Comparison of ENCODE assay signal across 2 cellular contexts in genomic region chr11:67278135-67278938, GRCh38.
TF ChIP-seq lines count a peak whose summit lies in the region.

No MANE protein-coding gene starts in this region.

TF ChIP-seq in liver, 16 proteins besides CTCF, POLR2A, EP300 and RAD21:
- TF ChIP-seq ZBTB33 (IDR thresholded peaks at IDR 0.05) (no peak), HNF4A (conservative IDR thresholded peaks at IDR 0.05) (no peak), TAF1 (conservative IDR thresholded peaks at IDR 0.05) (no peak), REST (IDR thresholded peaks at IDR 0.05) (no peak), NR2F2 (IDR thresholded peaks at IDR 0.05) (no peak), HNF4G (IDR thresholded peaks at IDR 0.05) (no peak), JUND (IDR thresholded peaks at IDR 0.05) (no peak), RXRA (IDR thresholded peaks at IDR 0.05) (no peak), FOXA2 (IDR thresholded peaks at IDR 0.05) (no peak), EGR1 (IDR thresholded peaks at IDR 0.05; ENCODE audit: low read depth in 2 of 2) (no peak), FOXA1 (IDR thresholded peaks at IDR 0.05) (no peak), YY1 (IDR thresholded peaks at IDR 0.05) (no peak), GABPA (IDR thresholded peaks at IDR 0.05 in 1 of 2, conservative IDR thresholded peaks at IDR 0.05 in 1 of 2) (no peak), ATF3 (IDR thresholded peaks at IDR 0.05) (no peak)
TF ChIP-seq in liver: peak in this region for 0.

TF ChIP-seq in HepG2, 621 proteins besides CTCF, POLR2A, EP300 and RAD21:
- no peak for TF ChIP-seq TOE1 (CRISPR knock-in tag; IDR thresholded peaks at IDR 0.05)
